31 cellular contexts compared by ENCODE assay signal in genomic region chr22:19737846-19738663, GRCh38. TPM values are rescaled to one million over a fixed set of nuclear protein-coding genes. Genes with fewer than 3 reads are reported as not detected.
"Had no signal": no experiment of that assay in that cellular context is flagged by ENCODE, and none has a peak within 500 bp of the region (broad histone marks: within the 10 kb centered on the region; RNA-seq: fewer than 3 reads in every experiment).

No MANE protein-coding gene starts in this region.

- H3K27ac Mint-ChIP-seq: activated CD4-positive, alpha-beta T cell treated with anti-CD3 and anti-CD28 coated beads for 36 hours; activated CD4-positive, alpha-beta T cell treated with anti-CD3 and anti-CD28 coated beads, Interleukin-2, amount 10 ng/mL, durations not matched to agents 7 days and 5 days; activated CD8-positive, alpha-beta T cell treated with anti-CD3 and anti-CD28 coated beads, Interleukin-2, amount 10 ng/mL, durations not matched to agents 7 days and 5 days; activated naive CD4-positive, alpha-beta T cell treated with anti-CD3 and anti-CD28 coated beads, Interleukin-2, amount 50 U/mL, for 24 hours; activated naive CD8-positive, alpha-beta T cell treated with anti-CD3 and anti-CD28 coated beads, Interleukin-2, amount 10 ng/mL, durations not matched to agents 7 days and 5 days; activated T-cell treated with anti-CD3 and anti-CD28 coated beads, Interleukin-2, amount 50 U/mL, for 24 hours; activated T-helper 2 cell treated with anti-CD3 and anti-CD28 coated beads, Interferon-gamma antibody, Interleukin-2, Interleukin-4, amounts not matched to agents 10 μg/mL and 5 μg/mL and 100 μg/mL, durations not matched to agents 14 hours and 24 hours and 36 hours; T-helper 1 cell treated with Interleukin-12 subunit alpha and Interleukin-12 subunit beta and Interleukin-4 antibody, amounts not matched to agents 30 μg/mL and 1 μg/mL, for 36 hours; T-helper 2 cell treated with Interferon-gamma antibody and Interleukin-4, amounts not matched to agents 5 μg/mL and 100 μg/mL, for 36 hours had no signal

- DNase-seq: activated CD4-positive, alpha-beta T cell treated with anti-CD3 and anti-CD28 coated beads for 36 hours; activated CD4-positive, alpha-beta T cell treated with anti-CD3 and anti-CD28 coated beads, Interleukin-2, amount 10 ng/mL, durations not matched to agents 7 days and 5 days; activated CD4-positive, alpha-beta T cell treated with anti-CD3 and anti-CD28 coated beads, Interleukin-2, amount 50 U/mL, for 48 hours; activated CD8-positive, alpha-beta T cell treated with anti-CD3 and anti-CD28 coated beads, Interleukin-2, amount 10 ng/mL, durations not matched to agents 7 days and 5 days; activated gamma-delta T cell; activated naive CD4-positive, alpha-beta T cell treated with Interleukin-2 at 50 U/mL for 16 hours; activated naive CD8-positive, alpha-beta T cell treated with anti-CD3 and anti-CD28 coated beads, Interleukin-2, amount 10 ng/mL, durations not matched to agents 7 days and 5 days; activated T-cell treated with anti-CD3 and anti-CD28 coated beads, Interleukin-2, amount 50 U/mL, for 24 hours; amygdala; NCI-H1092 treated with DMSO at 0.1 percent for 48 hours; NCI-H1417; NCI-H146; NCI-H187; NCI-H2029 treated with DMSO at 0.1 percent for 48 hours; NCI-H2107; NCI-H2171; NCI-H510A; NCI-H526; NCI-H748 treated with DMSO at 0.1 percent for 48 hours; NK-92 treated with Interleukin-12 subunit alpha and Interleukin-12 subunit beta, amount 100 ng/mL, for 24 hours; PC-9; SHP77 had no signal

- H3K27me3 ChIP-seq: ascending aorta, SJSA1 had no signal

- H3K36me3 ChIP-seq: ascending aorta, SJSA1 had no signal

- ATAC-seq: activated CD4-positive, alpha-beta T cell treated with anti-CD3 and anti-CD28 coated beads for 36 hours; activated CD8-positive, alpha-beta T cell treated with anti-CD3 and anti-CD28 coated beads, Interleukin-2, amount 10 ng/mL, durations not matched to agents 7 days and 5 days had no signal

- H3K4me3 Mint-ChIP-seq: activated CD4-positive, alpha-beta T cell treated with anti-CD3 and anti-CD28 coated beads for 36 hours; activated CD4-positive, alpha-beta T cell treated with anti-CD3 and anti-CD28 coated beads, Interleukin-2, amount 10 ng/mL, durations not matched to agents 7 days and 5 days; activated CD8-positive, alpha-beta T cell treated with anti-CD3 and anti-CD28 coated beads, Interleukin-2, amount 10 ng/mL, durations not matched to agents 7 days and 5 days; activated naive CD4-positive, alpha-beta T cell treated with anti-CD3 and anti-CD28 coated beads, Interleukin-2, amount 50 U/mL, for 24 hours; activated naive CD8-positive, alpha-beta T cell treated with anti-CD3 and anti-CD28 coated beads, Interleukin-2, amount 10 ng/mL, durations not matched to agents 7 days and 5 days; activated T-cell treated with anti-CD3 and anti-CD28 coated beads, Interleukin-2, amount 50 U/mL, for 24 hours; T-helper 1 cell treated with Interleukin-12 subunit alpha and Interleukin-12 subunit beta and Interleukin-4 antibody, amounts not matched to agents 30 μg/mL and 1 μg/mL, for 36 hours; T-helper 2 cell treated with Interferon-gamma antibody and Interleukin-4, amounts not matched to agents 5 μg/mL and 100 μg/mL, for 36 hours had no signal

- H3K4me3 ChIP-seq: ascending aorta, PC-9, SJSA1 had no signal

- H3K9me3 Mint-ChIP-seq: activated CD4-positive, alpha-beta T cell treated with anti-CD3 and anti-CD28 coated beads, Interleukin-2, amount 10 ng/mL, durations not matched to agents 7 days and 5 days; activated naive CD4-positive, alpha-beta T cell treated with anti-CD3 and anti-CD28 coated beads, Interleukin-2, amount 50 U/mL, for 24 hours; activated naive CD8-positive, alpha-beta T cell treated with anti-CD3 and anti-CD28 coated beads, Interleukin-2, amount 10 ng/mL, durations not matched to agents 7 days and 5 days; activated T-cell treated with anti-CD3 and anti-CD28 coated beads, Interleukin-2, amount 50 U/mL, for 24 hours; activated T-helper 2 cell treated with anti-CD3 and anti-CD28 coated beads, Interferon-gamma antibody, Interleukin-2, Interleukin-4, amounts not matched to agents 10 μg/mL and 5 μg/mL and 100 μg/mL, durations not matched to agents 14 hours and 24 hours and 36 hours; T-helper 1 cell treated with Interleukin-12 subunit alpha and Interleukin-12 subunit beta and Interleukin-4 antibody, amounts not matched to agents 30 μg/mL and 1 μg/mL, for 36 hours; T-helper 2 cell treated with Interferon-gamma antibody and Interleukin-4, amounts not matched to agents 5 μg/mL and 100 μg/mL, for 36 hours had no signal

- H3K27ac ChIP-seq: ascending aorta, PC-9, RWPE1, SJSA1 had no signal

- H3K36me3 Mint-ChIP-seq: activated naive CD4-positive, alpha-beta T cell treated with anti-CD3 and anti-CD28 coated beads, Interleukin-2, amount 50 U/mL, for 24 hours; activated naive CD8-positive, alpha-beta T cell treated with anti-CD3 and anti-CD28 coated beads, Interleukin-2, amount 10 ng/mL, durations not matched to agents 7 days and 5 days had no signal

- H3K4me1 Mint-ChIP-seq: activated CD4-positive, alpha-beta T cell treated with anti-CD3 and anti-CD28 coated beads for 36 hours; activated CD4-positive, alpha-beta T cell treated with anti-CD3 and anti-CD28 coated beads, Interleukin-2, amount 10 ng/mL, durations not matched to agents 7 days and 5 days; activated naive CD4-positive, alpha-beta T cell treated with anti-CD3 and anti-CD28 coated beads, Interleukin-2, amount 50 U/mL, for 24 hours; activated naive CD8-positive, alpha-beta T cell treated with anti-CD3 and anti-CD28 coated beads, Interleukin-2, amount 10 ng/mL, durations not matched to agents 7 days and 5 days had no signal

- H3K9me3 ChIP-seq: ascending aorta, SJSA1, SK-N-SH had no signal

- H3K9ac ChIP-seq: SK-N-SH had no signal

- H3K4me2 ChIP-seq: PC-9, SK-N-SH had no signal

- H3K4me1 ChIP-seq: ascending aorta, SJSA1 had no signal

- H3K27me3 Mint-ChIP-seq: activated CD4-positive, alpha-beta T cell treated with anti-CD3 and anti-CD28 coated beads for 36 hours; activated CD4-positive, alpha-beta T cell treated with anti-CD3 and anti-CD28 coated beads, Interleukin-2, amount 10 ng/mL, durations not matched to agents 7 days and 5 days; activated naive CD4-positive, alpha-beta T cell treated with anti-CD3 and anti-CD28 coated beads, Interleukin-2, amount 50 U/mL, for 24 hours; activated naive CD8-positive, alpha-beta T cell treated with anti-CD3 and anti-CD28 coated beads, Interleukin-2, amount 10 ng/mL, durations not matched to agents 7 days and 5 days; activated T-cell treated with anti-CD3 and anti-CD28 coated beads, Interleukin-2, amount 50 U/mL, for 24 hours had no signal

RNA-seq across cellular contexts. Expression of gene GP1BB, which starts 14.7 kb away (rescaled TPM):
- total RNA-seq: activated CD4-positive, alpha-beta T cell treated with anti-CD3 and anti-CD28 coated beads for 36 hours; activated CD4-positive, alpha-beta T cell treated with anti-CD3 and anti-CD28 coated beads, Interleukin-2, amount 10 ng/mL, durations not matched to agents 7 days and 5 days; activated CD8-positive, alpha-beta T cell treated with anti-CD3 and anti-CD28 coated beads, Interleukin-2, amount 10 ng/mL, durations not matched to agents 7 days and 5 days; activated naive CD8-positive, alpha-beta T cell treated with anti-CD3 and anti-CD28 coated beads, Interleukin-2, amount 10 ng/mL, durations not matched to agents 7 days and 5 days; activated T-helper 2 cell treated with anti-CD3 and anti-CD28 coated beads, Interferon-gamma antibody, Interleukin-2, Interleukin-4, amounts not matched to agents 10 μg/mL and 5 μg/mL and 100 μg/mL, durations not matched to agents 14 hours and 24 hours and 36 hours; OCI-LY7 had no signal

RNA-seq across cellular contexts. Expression of gene TBX1, which starts 22.5 kb away (rescaled TPM):
- total RNA-seq: activated CD4-positive, alpha-beta T cell treated with anti-CD3 and anti-CD28 coated beads for 36 hours; activated CD4-positive, alpha-beta T cell treated with anti-CD3 and anti-CD28 coated beads, Interleukin-2, amount 10 ng/mL, durations not matched to agents 7 days and 5 days; ascending aorta had no signal
- polyA plus RNA-seq: SK-N-SH had no signal

RNA-seq across cellular contexts. Expression of gene SEPTIN5, which starts 23.8 kb away (rescaled TPM):
- total RNA-seq: activated CD4-positive, alpha-beta T cell treated with anti-CD3 and anti-CD28 coated beads, Interleukin-2, amount 10 ng/mL, durations not matched to agents 7 days and 5 days; activated naive CD8-positive, alpha-beta T cell treated with anti-CD3 and anti-CD28 coated beads, Interleukin-2, amount 10 ng/mL, durations not matched to agents 7 days and 5 days; OCI-LY7 had no signal
